ENCODE assay signal across 10 cellular contexts in the genomic region with DNA sequence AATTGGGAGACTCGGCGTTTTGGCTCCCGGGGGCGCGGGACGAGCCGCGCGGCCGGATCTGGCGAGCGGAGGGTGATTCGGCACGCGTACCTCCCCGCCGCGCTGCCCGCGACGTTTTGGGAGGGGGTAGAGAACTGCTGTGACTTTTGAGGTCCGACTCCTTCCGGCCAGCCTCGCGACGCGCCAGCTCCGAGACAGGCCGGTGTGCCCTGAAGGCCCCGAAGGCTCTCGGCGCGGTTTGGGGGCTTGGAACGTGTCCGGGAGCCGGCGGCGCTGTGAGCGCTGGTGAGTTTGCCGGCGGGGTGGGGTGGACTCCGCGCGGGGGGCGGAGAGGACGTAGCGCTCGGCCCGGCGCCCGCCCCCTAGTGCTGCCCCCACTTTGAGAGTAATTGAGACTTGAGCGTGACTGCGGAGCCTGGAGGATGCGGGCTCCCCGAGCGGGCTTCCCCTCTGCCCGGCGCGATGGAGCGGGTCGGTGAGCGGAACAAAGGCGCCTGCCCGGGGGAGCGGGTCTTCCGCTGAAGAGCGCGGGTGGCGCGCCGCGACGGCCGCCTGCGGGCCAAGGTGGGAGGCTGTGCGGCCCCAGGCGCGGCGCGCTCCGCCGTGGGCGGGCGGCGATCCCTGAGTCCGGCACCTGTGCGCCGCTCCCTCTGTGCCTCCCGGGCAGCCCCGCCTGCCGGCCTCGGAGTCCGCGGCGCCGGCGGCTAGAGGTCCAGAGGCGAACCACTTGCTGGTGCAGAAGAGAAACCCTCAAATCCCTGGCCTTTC. TPM values are rescaled to one million over a fixed set of nuclear protein-coding genes. Genes with fewer than 3 reads are reported as not detected.
DNase-seq lines count a peak whose midpoint lies in the region; ATAC-seq and TF ChIP-seq lines count a peak whose summit lies in the region.
"Had no signal": no experiment of that assay in that cellular context is flagged by ENCODE, and none has a peak within 500 bp of the region (broad histone marks: within the 10 kb centered on the region; RNA-seq: fewer than 3 reads in every experiment).

TSS of gene GALNT17 (plus strand) at position 392 of the 768 bp plus-strand sequence.

- H3K4me3 ChIP-seq in SK-N-MC (peak within 1 kb of the TSS; percentile 94), right atrium auricular region (peak within 1 kb of the TSS; percentile 24 to 52)

- 0 out of 2 replicates have a peak within 1 kb of the TSS, but pooled peaks have one; percentile 14 for H3K27ac ChIP-seq in SK-N-MC
- no peak within 1 kb of the TSS for H3K27ac ChIP-seq in right atrium auricular region

- no peak within 1 kb of the TSS for H3K27ac Mint-ChIP-seq in progenitor cell of endocrine pancreas
- H3K27ac Mint-ChIP-seq: CD4-positive, CD25-positive, alpha-beta regulatory T cell had no signal

- peak within 1 kb of the TSS; percentile 85 for H3K9ac ChIP-seq in SK-N-MC (ENCODE audit: insufficient read length)

- H3K9me3 Mint-ChIP-seq in progenitor cell of endocrine pancreas (ENCODE audit: low read depth) = no peaks in the 10 kb centered on the region

- peaks cover 4% of the 10 kb centered on the region for H3K4me1 Mint-ChIP-seq in progenitor cell of endocrine pancreas (ENCODE audit: low read depth)
- H3K4me1 Mint-ChIP-seq: CD4-positive, CD25-positive, alpha-beta regulatory T cell had no signal

- peaks cover 0 to 7% of the 10 kb centered on the region in 2 donors for H3K4me1 ChIP-seq in right atrium auricular region

- TF ChIP-seq CTCF in right atrium auricular region (IDR thresholded peaks at IDR 0.05) (no peak), progenitor cell of endocrine pancreas (IDR thresholded peaks at IDR 0.05; ENCODE audit: unreplicated experiment) (no peak)

- peaks cover 49% of the 10 kb centered on the region for H3K27me3 Mint-ChIP-seq in progenitor cell of endocrine pancreas

- no peaks in the 10 kb centered on the region for H3K36me3 Mint-ChIP-seq in progenitor cell of endocrine pancreas (ENCODE audit: insufficient read depth)
- H3K36me3 Mint-ChIP-seq: CD4-positive, CD25-positive, alpha-beta regulatory T cell had no signal

- no peaks in the 10 kb centered on the region for H3K9me3 ChIP-seq in SK-N-MC (ENCODE audit: low read depth, low read length)
- H3K9me3 ChIP-seq in right atrium auricular region = no peaks in the 10 kb centered on the region

- H3K4me3 Mint-ChIP-seq in progenitor cell of endocrine pancreas (ENCODE audit: low read depth) = peak within 1 kb of the TSS; percentile 82
- H3K4me3 Mint-ChIP-seq: CD4-positive, CD25-positive, alpha-beta regulatory T cell had no signal

- no peaks in the 10 kb centered on the region for H3K27me3 ChIP-seq in right atrium auricular region

- DNase-seq in AG20443 (ENCODE audit: low spot score) (peak; percentile 19), SK-N-MC (ENCODE audit: low read depth, low spot score) (no peak), right atrium auricular region (ENCODE audit: low spot score) (no peak), progenitor cell of endocrine pancreas (ENCODE audit: low spot score, unreplicated experiment) (peak; percentile 22), A172 (ENCODE audit: low spot score) (no peak), AML-193 (lab: John Stamatoyannopoulos, UW) (no peak)
- DNase-seq: CD4-positive, CD25-positive, alpha-beta regulatory T cell; NCI-H1436 treated with DMSO at 0.1 percent for 48 hours had no signal

- ATAC-seq in HG03432 (IDR thresholded peaks at IDR 0.05; ENCODE audit: unreplicated experiment) (no peak), HG02642 (IDR thresholded peaks at IDR 0.05; ENCODE audit: poor library complexity, unreplicated experiment) (no peak)

- H3K36me3 ChIP-seq in SK-N-MC (ENCODE audit: insufficient read depth, low read length) (no peaks in the 10 kb centered on the region), right atrium auricular region (no peaks in the 10 kb centered on the region)

RNA-seq across cellular contexts. Expression of gene GALNT17, which starts in this region (rescaled TPM):
- total RNA-seq in right atrium auricular region (1 to 10 TPM in 1 of 2 donors, under 1 TPM in 1; 0.82 to 4.0 TPM), progenitor cell of endocrine pancreas (3.9 and 4.9 TPM in 2 replicates)
- not detected in 2 replicates for total RNA-seq in A172 (2014; rRNA removed; shearing (Covaris generic))
- total RNA-seq: CD4-positive, CD25-positive, alpha-beta regulatory T cell had no signal

Comparison
In these comparisons a context has a peak if more than half of its experiments do, and no peak if none do; other contexts are left out.
1. DNase-seq: peak in AG20443 (single experiment) and progenitor cell of endocrine pancreas (single experiment); none in SK-N-MC (single experiment), right atrium auricular region (single experiment), A172 (single experiment) and AML-193 (0 of 2).